ENCODE assay signal across 8 cellular contexts in genomic region chr5:172188893-172189692, GRCh38. TPM values are rescaled to one million over a fixed set of nuclear protein-coding genes. Genes with fewer than 3 reads are reported as not detected.
DNase-seq lines count a peak whose midpoint lies in the region; ATAC-seq and TF ChIP-seq lines count a peak whose summit lies in the region.

No MANE protein-coding gene starts in this region.

- H3K4me1 ChIP-seq in GM23338 (ENCODE audit: insufficient read depth) (peaks cover 23% of the 10 kb centered on the region), RWPE2 (ENCODE audit: insufficient read depth, poor library complexity, severe bottlenecking) (peaks cover 17% of the 10 kb centered on the region), gastrocnemius medialis (peaks cover 12 to 14% of the 10 kb centered on the region in 2 donors)

- DNase-seq in GM23338 (ENCODE audit: low spot score) = peak; percentile 80
- peak; percentile 12 for DNase-seq in RWPE2 (ENCODE audit: low spot score)
- peak in 1 of 2 donors; percentile 21 for DNase-seq in foreskin fibroblast
- DNase-seq in gastrocnemius medialis = no peak
- no peak for DNase-seq in mucosa of gallbladder (ENCODE audit: low spot score)

- H3K27me3 Mint-ChIP-seq in GM23338 (ENCODE audit: insufficient read depth, low read depth, poor library complexity) = peaks cover 15% of the 10 kb centered on the region

- H3K4me3 ChIP-seq in GM23338 (peak overlapping the region; percentile 96), RWPE2 (ENCODE audit: severe bottlenecking) (peak overlapping the region; percentile 63), foreskin fibroblast (ENCODE audit: low read depth in 1 of 2, low read length in 2 of 2) (peak overlapping the region; percentile 97 to 99), gastrocnemius medialis (peak overlapping the region; percentile 57 to 87 (median 86))

- TF ChIP-seq POLR2A in gastrocnemius medialis (IDR thresholded peaks at IDR 0.05) = no peak

- peaks cover 11% of the 10 kb centered on the region for H3F3A ChIP-seq in GM23338 (replicated peaks; ENCODE audit: low read depth)

- TF ChIP-seq CTCF in GM23338 (conservative IDR thresholded peaks at IDR 0.05; ENCODE audit: low read depth in 2 of 2) (no peak), RWPE2 (IDR thresholded peaks at IDR 0.05; ENCODE audit: poor library complexity, severe bottlenecking) (peak; percentile 81), foreskin fibroblast (IDR thresholded peaks at IDR 0.05; ENCODE audit: low read depth, low read length) (no peak), gastrocnemius medialis (IDR thresholded peaks at IDR 0.05 in 4 of 5, conservative IDR thresholded peaks at IDR 0.05 in 1 of 5) (no peak)

- intact Hi-C loops in gastrocnemius medialis (cut with DNase I; ENCODE audit: low total_unique reads) = loop anchor here (1.0 kb wide), 3 partner anchors 82 to 104 kb away; partner anchors contain the start of gene UBTD2

- peak overlapping the region; percentile 91 for H3K4me2 ChIP-seq in GM23338

- no peaks in the 10 kb centered on the region for H3K9me2 ChIP-seq in GM23338 (ENCODE audit: insufficient read depth)

- peak overlapping the region; percentile 82 for H3K4me3 Mint-ChIP-seq in GM23338

- ATAC-seq in GM23338 (peak; percentile 2), RWPE2 (ENCODE audit: low read depth) (no peak), gastrocnemius medialis (no peak), GM21381 (IDR thresholded peaks at IDR 0.05; ENCODE audit: unreplicated experiment) (no peak), HG02588 (IDR thresholded peaks at IDR 0.05; ENCODE audit: unreplicated experiment) (no peak)
- no peak for ATAC-seq in activated CD4-positive, CD25-positive, alpha-beta regulatory T cell treated with anti-CD3 and anti-CD28 coated beads, Interleukin-2, amount 50 U/mL, for 24 hours

- no peaks in the 10 kb centered on the region for H3K36me3 Mint-ChIP-seq in GM23338 (ENCODE audit: low read depth)

- H4K20me1 ChIP-seq in GM23338 (replicated peaks; ENCODE audit: insufficient read depth) = no peaks in the 10 kb centered on the region

- no peaks in the 10 kb centered on the region for H3K9me3 ChIP-seq in RWPE2 (ENCODE audit: severe bottlenecking)
- H3K9me3 ChIP-seq in gastrocnemius medialis = no peaks in the 10 kb centered on the region

- H3K27ac ChIP-seq in GM23338 (ENCODE audit: low read depth) (no peak overlapping the region), RWPE2 (ENCODE audit: poor library complexity, severe bottlenecking) (peak overlapping the region; percentile 77), gastrocnemius medialis (peak overlapping the region in 3 of 4 donors; percentile 79 to 88 (median 86))

- H3K27me3 ChIP-seq in GM23338 (ENCODE audit: insufficient read depth) (peaks cover 15% of the 10 kb centered on the region), RWPE2 (ENCODE audit: insufficient read depth, poor library complexity, severe bottlenecking) (no peaks in the 10 kb centered on the region), gastrocnemius medialis (no peaks in the 10 kb centered on the region)

- H3K79me2 ChIP-seq in GM23338 (replicated peaks; ENCODE audit: insufficient read depth) = peaks cover 28% of the 10 kb centered on the region

- H3K27ac Mint-ChIP-seq in GM23338 = no peak overlapping the region

- H3K4me1 Mint-ChIP-seq in GM23338 = peaks cover 26% of the 10 kb centered on the region

- H3K9me3 Mint-ChIP-seq in GM23338 = no peaks in the 10 kb centered on the region

- H2AFZ ChIP-seq in GM23338 = peak overlapping the region; percentile 90

- no peaks in the 10 kb centered on the region for H3K36me3 ChIP-seq in GM23338 (ENCODE audit: insufficient read depth)
- H3K36me3 ChIP-seq in RWPE2 (ENCODE audit: low read depth) = no peaks in the 10 kb centered on the region
- H3K36me3 ChIP-seq in gastrocnemius medialis = no peaks in the 10 kb centered on the region

- in situ Hi-C loops in gastrocnemius medialis (cut with MboI; ENCODE audit: low sequenced_read_pairs in 4 of 4) = loop anchor here in 3 of 4 donors (5.0 to 25.0 kb wide), 3 partner anchors 77 to 98 kb away; partner anchors contain the start of gene UBTD2 (in 2 of the 3)

TF ChIP-seq in GM23338, 12 proteins besides CTCF, POLR2A, EP300 and RAD21 (continues in another document):
- TF ChIP-seq ZNF331 (CRISPR knock-in tag; IDR thresholded peaks at IDR 0.05; ENCODE audit: low read depth) = no peak
- no peak for TF ChIP-seq EZH2 (IDR thresholded peaks at IDR 0.05; ENCODE audit: low read depth, unreplicated experiment)
- no peak for TF ChIP-seq ETS1 (IDR thresholded peaks at IDR 0.05)
- no peak for TF ChIP-seq POLR2AphosphoS5 (IDR thresholded peaks at IDR 0.05; ENCODE audit: low read depth)
- TF ChIP-seq STAT1 (IDR thresholded peaks at IDR 0.05; ENCODE audit: unreplicated experiment) = no peak
- no peak for TF ChIP-seq REST (IDR thresholded peaks at IDR 0.05; ENCODE audit: unreplicated experiment)
- no peak for TF ChIP-seq NANOG (IDR thresholded peaks at IDR 0.05; ENCODE audit: borderline replicate concordance)
- no peak for TF ChIP-seq ZNF114 (CRISPR knock-in tag; IDR thresholded peaks at IDR 0.05)

RNA-seq across cellular contexts. Expression of gene STK10, which starts 1.1 kb away (rescaled TPM):
- 17.8 and 19.6 TPM in 2 replicates for total RNA-seq in GM23338 (2014; rRNA removed; shearing (Covaris generic))
- polyA plus RNA-seq in GM23338 (2016; fragmentation: Nextera tagmentation; extraction: Ambion mirVana) = 7.5 and 9.3 TPM in 2 replicates
- total RNA-seq in gastrocnemius medialis = 10 to 100 TPM in 1 of 4 donors, 1 to 10 TPM in 3; 5.4 to 18.3 (median 5.7) TPM
- total RNA-seq in mucosa of gallbladder = 45.1 TPM

RNA-seq across cellular contexts. Expression of gene EFCAB9, which starts 4.9 kb away (rescaled TPM):
- total RNA-seq in GM23338 (2014; rRNA removed; shearing (Covaris generic)) = not detected in 2 replicates
- polyA plus RNA-seq in GM23338 (2016; fragmentation: Nextera tagmentation; extraction: Ambion mirVana) = not detected in 2 replicates
- total RNA-seq in gastrocnemius medialis (not detected), mucosa of gallbladder (not detected)

Comparison
In these comparisons a context has a peak if more than half of its experiments do, and no peak if none do; other contexts are left out.
1. DNase-seq: peak in GM23338 (single experiment) and RWPE2 (single experiment); none in gastrocnemius medialis (0 of 2) and mucosa of gallbladder (single experiment).
2. Peak in every context shown above with its lines, with median percentiles within 50 percentile points of each other: H3K4me3 ChIP-seq.